22 cellular contexts compared by ENCODE assay signal in genomic region chrX:134476284-134476683, GRCh38.
"Had no signal": no experiment of that assay in that cellular context is flagged by ENCODE, and none has a peak within 500 bp of the region (broad histone marks: within the 10 kb centered on the region; RNA-seq: fewer than 3 reads in every experiment).

No MANE protein-coding gene starts in this region.

- DNase-seq: Karpas-422, KG1, MG63, NCI-H1092, NCI-H1105 treated with DMSO at 0.1 percent for 48 hours, NCI-H1417 treated with DMSO at 0.1 percent for 48 hours, NCI-H146, NCI-H1694 treated with DMSO at 0.1 percent for 48 hours, NCI-H1930, NCI-H2081, NCI-H2107, NCI-H2227 treated with DMSO at 0.1 percent for 48 hours, NCI-H524, NCI-H69, NCI-H774, OCI-M1, PC-9, Peyer's patch, SHP77 treated with DMSO at 0.1 percent for 48 hours, SJCRH30, SW 1271 had no signal

- H3K4me1 ChIP-seq: Peyer's patch, SJCRH30 had no signal

- H3K27me3 ChIP-seq: MG63, Peyer's patch, SJCRH30 had no signal

- H3K4me3 ChIP-seq: MG63, PC-9, Peyer's patch, SJCRH30 had no signal

- ATAC-seq: Right ventricle myocardium inferior had no signal

- H3K27ac ChIP-seq: PC-9, Peyer's patch, SJCRH30 had no signal

- H3K9me3 ChIP-seq: MG63, Peyer's patch, SJCRH30 had no signal
